In the genomic region with DNA sequence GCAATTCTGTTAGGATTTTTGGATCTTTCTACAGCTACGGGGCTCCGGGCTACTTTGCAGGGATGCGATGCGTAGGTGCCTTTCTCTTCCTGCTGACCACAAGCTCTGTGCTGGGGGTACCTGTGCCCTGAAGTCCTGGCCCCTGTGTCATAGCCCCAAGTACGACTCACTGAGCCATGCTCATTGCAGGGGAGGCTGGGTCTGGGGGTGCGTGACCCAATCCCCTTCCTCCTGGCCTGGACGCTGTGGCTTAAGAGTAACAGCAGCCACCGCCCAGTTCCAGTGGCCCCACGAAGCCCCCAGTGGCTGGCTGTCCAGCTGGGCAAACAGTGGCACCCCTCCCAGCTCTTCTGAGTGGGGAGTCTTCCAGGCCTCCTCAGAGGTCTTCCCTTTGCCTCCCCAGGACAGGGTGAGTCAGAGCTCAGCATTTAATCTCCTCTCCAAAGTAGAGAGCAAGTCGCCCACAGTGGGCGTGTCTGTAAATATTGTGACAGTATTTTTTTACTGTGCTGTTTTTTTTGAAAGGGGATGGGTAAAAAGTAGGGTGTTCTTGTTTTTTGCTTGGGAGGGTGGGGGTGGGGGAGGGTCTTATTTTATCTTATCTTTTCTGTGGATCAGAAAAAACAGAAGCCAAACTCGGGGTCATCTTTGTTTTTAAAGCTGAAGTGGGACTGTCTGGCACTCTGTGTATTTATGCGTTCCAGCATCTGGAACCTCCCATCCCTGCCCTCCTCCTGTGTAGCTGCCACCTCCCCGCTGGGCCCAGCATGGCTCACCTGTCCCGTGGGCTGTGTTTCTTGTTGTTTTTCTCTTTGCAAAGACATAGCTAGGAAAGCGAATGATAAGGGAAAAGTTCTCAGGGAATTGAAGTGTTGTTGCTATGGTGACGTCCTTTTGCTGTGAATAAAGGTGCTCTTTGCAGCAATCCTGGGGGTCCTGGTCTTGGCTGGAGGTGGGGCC, we compare ENCODE assay signal across 9 cellular contexts. TPM values are rescaled to one million over a fixed set of nuclear protein-coding genes. Genes with fewer than 3 reads are reported as not detected.
DNase-seq lines count a peak whose midpoint lies in the region; ATAC-seq and TF ChIP-seq lines count a peak whose summit lies in the region.
"Had no signal": no experiment of that assay in that cellular context is flagged by ENCODE, and none has a peak within 500 bp of the region (broad histone marks: within the 10 kb centered on the region; RNA-seq: fewer than 3 reads in every experiment).

No MANE protein-coding gene starts in this region.

- H3K9me3 ChIP-seq in BLaER1 treated with 17β-estradiol and CSF1 and Interleukin-3, amounts not matched to agents 10 nM and 100 nM (replicated peaks in 1 of 11) = no peaks in the 10 kb centered on the region
- no peaks in the 10 kb centered on the region for H3K9me3 ChIP-seq in uterus

- no peak for TF ChIP-seq CTCF in uterus (IDR thresholded peaks at IDR 0.05)

- peaks cover 84 to 96% (median 89%) of the 10 kb centered on the region in 10 experiments for H3K4me1 ChIP-seq in BLaER1 treated with 17β-estradiol and CSF1 and Interleukin-3, amounts not matched to agents 10 nM and 100 nM
- peaks cover 0 to 21% of the 10 kb centered on the region in 2 donors for H3K4me1 ChIP-seq in uterus

- peak; percentile 57 for DNase-seq in activated CD4-positive, alpha-beta T cell treated with anti-CD3 and anti-CD28 coated beads, Interleukin-2, amount 50 U/mL, for 1 hour
- DNase-seq in fibroblast of gingiva (ENCODE audit: low read depth) = peak; percentile 38
- peak; percentile 49 for DNase-seq in stimulated activated CD8-positive, alpha-beta memory T cell treated with anti-CD3 and anti-CD28 coated beads, Interleukin-12 subunit alpha, Interleukin-12 subunit beta, amount 100 ng/mL, for 4 hours (ENCODE audit: low read depth)
- no peak for DNase-seq in uterus
- no peak for DNase-seq in T-helper 9 cell
- DNase-seq in left lobe of liver (ENCODE audit: low spot score) = no peak

- H3K4me3 ChIP-seq in BLaER1 treated with 17β-estradiol and CSF1 and Interleukin-3, amounts not matched to agents 10 nM and 100 nM = peak overlapping the region in 8 of 10 experiments; percentile 22 to 62 (median 46); a peak in 13 of 20 replicates
- no peak overlapping the region for H3K4me3 ChIP-seq in uterus

- no peak for ATAC-seq in left lobe of liver

- no peak for TF ChIP-seq RAD21 in Ishikawa (IDR thresholded peaks at IDR 0.05; ENCODE audit: low read depth)

- intact Hi-C loops in uterus (cut with DNase I; ENCODE audit: low total_unique reads) = no loop called here

- TF ChIP-seq EP300 in Ishikawa (IDR thresholded peaks at IDR 0.05; ENCODE audit: borderline replicate concordance) = peak; percentile 47; the same call in 1 of the 2 replicates

- TF ChIP-seq POLR2A in uterus (IDR thresholded peaks at IDR 0.05) = no peak

- peaks cover 0 to 76% (median 58%) of the 10 kb centered on the region in 11 experiments; a peak in 19 of 22 replicates for H4K20me1 ChIP-seq in BLaER1 treated with 17β-estradiol and CSF1 and Interleukin-3, amounts not matched to agents 10 nM and 100 nM

- peaks cover 20 to 49% (median 30%) of the 10 kb centered on the region in 11 experiments for H3K36me3 ChIP-seq in BLaER1 treated with 17β-estradiol and CSF1 and Interleukin-3, amounts not matched to agents 10 nM and 100 nM
- H3K36me3 ChIP-seq in uterus = no peaks in the 10 kb centered on the region

- peak overlapping the region; percentile 85 to 100 (median 97) for H3K4me2 ChIP-seq in BLaER1 treated with 17β-estradiol and CSF1 and Interleukin-3, amounts not matched to agents 10 nM and 100 nM

- peak overlapping the region in 8 of 11 experiments; percentile 91 to 98 (median 94); a peak in 15 of 22 replicates for H3K27ac ChIP-seq in BLaER1 treated with 17β-estradiol and CSF1 and Interleukin-3, amounts not matched to agents 10 nM and 100 nM
- H3K27ac ChIP-seq in uterus = no peak overlapping the region

- no peaks in the 10 kb centered on the region for H3K27me3 ChIP-seq in BLaER1 treated with 17β-estradiol and CSF1 and Interleukin-3, amounts not matched to agents 10 nM and 100 nM
- H3K27me3 ChIP-seq in uterus = no peaks in the 10 kb centered on the region

- H3K9ac ChIP-seq in BLaER1 treated with 17β-estradiol and CSF1 and Interleukin-3, amounts not matched to agents 10 nM and 100 nM = peak overlapping the region; percentile 51 to 90 (median 81); a peak in 17 of 22 replicates

TF ChIP-seq in Ishikawa, 13 proteins besides CTCF, POLR2A, EP300 and RAD21:
- TF ChIP-seq TEAD4 (IDR thresholded peaks at IDR 0.05) = no peak
- TF ChIP-seq, protein P1, sequence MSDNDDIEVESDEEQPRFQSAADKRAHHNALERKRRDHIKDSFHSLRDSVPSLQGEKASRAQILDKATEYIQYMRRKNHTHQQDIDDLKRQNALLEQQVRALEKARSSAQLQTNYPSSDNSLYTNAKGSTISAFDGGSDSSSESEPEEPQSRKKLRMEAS (IDR thresholded peaks at IDR 0.05) = no peak
- 0 out of 2 replicates have a peak, but pooled peaks have one; percentile 24 for TF ChIP-seq EGR1 (IDR thresholded peaks at IDR 0.05)
- peak; percentile 20; the same call in 1 of the 2 replicates for TF ChIP-seq NFIC (IDR thresholded peaks at IDR 0.05)
- TF ChIP-seq, protein P2, sequence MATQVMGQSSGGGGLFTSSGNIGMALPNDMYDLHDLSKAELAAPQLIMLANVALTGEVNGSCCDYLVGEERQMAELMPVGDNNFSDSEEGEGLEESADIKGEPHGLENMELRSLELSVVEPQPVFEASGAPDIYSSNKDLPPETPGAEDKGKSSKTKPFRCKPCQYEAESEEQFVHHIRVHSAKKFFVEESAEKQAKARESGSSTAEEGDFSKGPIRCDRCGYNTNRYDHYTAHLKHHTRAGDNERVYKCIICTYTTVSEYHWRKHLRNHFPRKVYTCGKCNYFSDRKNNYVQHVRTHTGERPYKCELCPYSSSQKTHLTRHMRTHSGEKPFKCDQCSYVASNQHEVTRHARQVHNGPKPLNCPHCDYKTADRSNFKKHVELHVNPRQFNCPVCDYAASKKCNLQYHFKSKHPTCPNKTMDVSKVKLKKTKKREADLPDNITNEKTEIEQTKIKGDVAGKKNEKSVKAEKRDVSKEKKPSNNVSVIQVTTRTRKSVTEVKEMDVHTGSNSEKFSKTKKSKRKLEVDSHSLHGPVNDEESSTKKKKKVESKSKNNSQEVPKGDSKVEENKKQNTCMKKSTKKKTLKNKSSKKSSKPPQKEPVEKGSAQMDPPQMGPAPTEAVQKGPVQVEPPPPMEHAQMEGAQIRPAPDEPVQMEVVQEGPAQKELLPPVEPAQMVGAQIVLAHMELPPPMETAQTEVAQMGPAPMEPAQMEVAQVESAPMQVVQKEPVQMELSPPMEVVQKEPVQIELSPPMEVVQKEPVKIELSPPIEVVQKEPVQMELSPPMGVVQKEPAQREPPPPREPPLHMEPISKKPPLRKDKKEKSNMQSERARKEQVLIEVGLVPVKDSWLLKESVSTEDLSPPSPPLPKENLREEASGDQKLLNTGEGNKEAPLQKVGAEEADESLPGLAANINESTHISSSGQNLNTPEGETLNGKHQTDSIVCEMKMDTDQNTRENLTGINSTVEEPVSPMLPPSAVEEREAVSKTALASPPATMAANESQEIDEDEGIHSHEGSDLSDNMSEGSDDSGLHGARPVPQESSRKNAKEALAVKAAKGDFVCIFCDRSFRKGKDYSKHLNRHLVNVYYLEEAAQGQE (IDR thresholded peaks at IDR 0.05; ENCODE audit: low read depth) = no peak
- TF ChIP-seq FOXM1 (IDR thresholded peaks at IDR 0.05; ENCODE audit: borderline replicate concordance, low read depth) = no peak
- TF ChIP-seq TCF12 (IDR thresholded peaks at IDR 0.05; ENCODE audit: low read depth) = 0 out of 2 replicates have a peak, but pooled peaks have one; percentile 25
TF ChIP-seq in Ishikawa: peak in this region for 3.

RNA-seq across cellular contexts. Expression of gene LFNG, which starts 8.2 kb away (rescaled TPM):
- total RNA-seq in uterus (10 to 100 TPM in 2 of 4 donors, 1 to 10 TPM in 1, not detected in 1; 2.3 to 30.5 (median 26.5) TPM), left lobe of liver (1.2 TPM)

RNA-seq across cellular contexts. Expression of gene BRAT1, which starts 27.5 kb away (rescaled TPM):
- total RNA-seq in uterus (10 to 100 TPM; 10.3 to 44.3 (median 36.0) TPM), left lobe of liver (15.6 TPM)

RNA-seq across cellular contexts. Expression of gene IQCE, which starts 31.0 kb away (rescaled TPM):
- total RNA-seq in uterus (10 to 100 TPM in 3 of 4 donors, 1 to 10 TPM in 1; 6.8 to 28.0 (median 16.9) TPM), left lobe of liver (5.7 TPM)

RNA-seq across cellular contexts. Expression of gene GRIFIN, which starts 51.6 kb away (rescaled TPM):
- total RNA-seq in uterus = not detected
- total RNA-seq in left lobe of liver = not detected
- total RNA-seq: dermis microvascular lymphatic vessel endothelial cell had no signal

Comparison
In these comparisons a context has a peak if more than half of its experiments do, and no peak if none do; other contexts are left out.
1. H3K27ac ChIP-seq: peak in BLaER1 treated with 17β-estradiol and CSF1 and Interleukin-3, amounts not matched to agents 10 nM and 100 nM (8 of 11); none in uterus (0 of 2).
2. H3K4me3 ChIP-seq: peak in BLaER1 treated with 17β-estradiol and CSF1 and Interleukin-3, amounts not matched to agents 10 nM and 100 nM (8 of 10); none in uterus (0 of 2).
3. DNase-seq: peak in activated CD4-positive, alpha-beta T cell treated with anti-CD3 and anti-CD28 coated beads, Interleukin-2, amount 50 U/mL, for 1 hour (single experiment), fibroblast of gingiva (single experiment) and stimulated activated CD8-positive, alpha-beta memory T cell treated with anti-CD3 and anti-CD28 coated beads, Interleukin-12 subunit alpha, Interleukin-12 subunit beta, amount 100 ng/mL, for 4 hours (single experiment); none in uterus (0 of 2), T-helper 9 cell (single experiment) and left lobe of liver (single experiment).